Comparison of ENCODE assay signal across 1 cellular context in the genomic region with DNA sequence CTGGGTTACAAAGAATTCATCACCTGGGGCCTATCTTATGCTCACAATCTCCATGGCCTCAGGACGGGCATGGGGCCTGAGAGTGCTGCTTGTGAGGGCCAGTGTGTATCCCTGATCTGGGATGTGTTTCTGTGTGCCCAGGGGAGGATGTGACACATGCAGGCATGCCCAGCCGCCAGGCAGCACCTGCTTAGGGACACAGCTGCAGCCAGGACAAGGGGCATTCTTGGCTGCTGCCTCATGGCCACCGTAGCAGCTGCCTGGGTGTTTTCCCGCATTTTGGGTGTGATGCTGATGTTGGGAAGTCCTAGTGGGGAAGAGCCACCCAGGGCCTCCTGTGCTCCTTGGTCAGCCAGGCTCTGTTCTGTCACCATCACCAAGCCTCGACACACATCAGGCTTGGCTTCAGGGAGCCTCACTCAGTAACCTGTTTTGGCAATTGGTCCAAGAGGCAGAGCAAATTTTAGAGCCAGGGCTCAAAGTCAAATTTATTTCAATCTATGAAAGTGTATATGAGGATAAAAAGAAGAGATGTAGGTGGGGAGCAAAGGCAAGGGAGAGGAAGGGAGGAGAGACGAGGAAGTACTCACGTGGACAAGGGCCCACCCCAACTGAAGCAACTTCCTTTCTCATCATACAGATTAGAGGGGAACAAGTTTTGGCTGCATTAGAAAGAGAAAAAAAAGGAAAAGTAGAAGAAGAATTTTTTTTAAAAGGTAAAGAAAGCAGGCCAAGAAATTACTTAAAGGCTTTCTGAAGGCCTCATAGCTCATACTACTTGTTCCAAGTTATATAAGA.
TF ChIP-seq lines count a peak whose summit lies in the region.

No MANE protein-coding gene starts in this region.

TF ChIP-seq in HepG2, 621 proteins besides CTCF, POLR2A, EP300 and RAD21:
- TF ChIP-seq, protein P1, sequence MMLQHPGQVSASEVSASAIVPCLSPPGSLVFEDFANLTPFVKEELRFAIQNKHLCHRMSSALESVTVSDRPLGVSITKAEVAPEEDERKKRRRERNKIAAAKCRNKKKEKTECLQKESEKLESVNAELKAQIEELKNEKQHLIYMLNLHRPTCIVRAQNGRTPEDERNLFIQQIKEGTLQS (CRISPR knock-in tag; IDR thresholded peaks at IDR 0.05): no peak
- no peak for TF ChIP-seq ZNF205 (CRISPR knock-in tag; IDR thresholded peaks at IDR 0.05)
- TF ChIP-seq, protein P2, sequence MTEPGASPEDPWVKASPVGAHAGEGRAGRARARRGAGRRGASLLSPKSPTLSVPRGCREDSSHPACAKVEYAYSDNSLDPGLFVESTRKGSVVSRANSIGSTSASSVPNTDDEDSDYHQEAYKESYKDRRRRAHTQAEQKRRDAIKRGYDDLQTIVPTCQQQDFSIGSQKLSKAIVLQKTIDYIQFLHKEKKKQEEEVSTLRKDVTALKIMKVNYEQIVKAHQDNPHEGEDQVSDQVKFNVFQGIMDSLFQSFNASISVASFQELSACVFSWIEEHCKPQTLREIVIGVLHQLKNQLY (CRISPR knock-in tag; IDR thresholded peaks at IDR 0.05): no peak
- TF ChIP-seq AGO1 (IDR thresholded peaks at IDR 0.05; ENCODE audit: low read depth, low read length, poor library complexity, severe bottlenecking): no peak
- no peak for TF ChIP-seq DZIP1 (CRISPR knock-in tag; IDR thresholded peaks at IDR 0.05)
- no peak for TF ChIP-seq ZFP82 (CRISPR knock-in tag; IDR thresholded peaks at IDR 0.05; ENCODE audit: borderline replicate concordance)
- TF ChIP-seq, protein P3, sequence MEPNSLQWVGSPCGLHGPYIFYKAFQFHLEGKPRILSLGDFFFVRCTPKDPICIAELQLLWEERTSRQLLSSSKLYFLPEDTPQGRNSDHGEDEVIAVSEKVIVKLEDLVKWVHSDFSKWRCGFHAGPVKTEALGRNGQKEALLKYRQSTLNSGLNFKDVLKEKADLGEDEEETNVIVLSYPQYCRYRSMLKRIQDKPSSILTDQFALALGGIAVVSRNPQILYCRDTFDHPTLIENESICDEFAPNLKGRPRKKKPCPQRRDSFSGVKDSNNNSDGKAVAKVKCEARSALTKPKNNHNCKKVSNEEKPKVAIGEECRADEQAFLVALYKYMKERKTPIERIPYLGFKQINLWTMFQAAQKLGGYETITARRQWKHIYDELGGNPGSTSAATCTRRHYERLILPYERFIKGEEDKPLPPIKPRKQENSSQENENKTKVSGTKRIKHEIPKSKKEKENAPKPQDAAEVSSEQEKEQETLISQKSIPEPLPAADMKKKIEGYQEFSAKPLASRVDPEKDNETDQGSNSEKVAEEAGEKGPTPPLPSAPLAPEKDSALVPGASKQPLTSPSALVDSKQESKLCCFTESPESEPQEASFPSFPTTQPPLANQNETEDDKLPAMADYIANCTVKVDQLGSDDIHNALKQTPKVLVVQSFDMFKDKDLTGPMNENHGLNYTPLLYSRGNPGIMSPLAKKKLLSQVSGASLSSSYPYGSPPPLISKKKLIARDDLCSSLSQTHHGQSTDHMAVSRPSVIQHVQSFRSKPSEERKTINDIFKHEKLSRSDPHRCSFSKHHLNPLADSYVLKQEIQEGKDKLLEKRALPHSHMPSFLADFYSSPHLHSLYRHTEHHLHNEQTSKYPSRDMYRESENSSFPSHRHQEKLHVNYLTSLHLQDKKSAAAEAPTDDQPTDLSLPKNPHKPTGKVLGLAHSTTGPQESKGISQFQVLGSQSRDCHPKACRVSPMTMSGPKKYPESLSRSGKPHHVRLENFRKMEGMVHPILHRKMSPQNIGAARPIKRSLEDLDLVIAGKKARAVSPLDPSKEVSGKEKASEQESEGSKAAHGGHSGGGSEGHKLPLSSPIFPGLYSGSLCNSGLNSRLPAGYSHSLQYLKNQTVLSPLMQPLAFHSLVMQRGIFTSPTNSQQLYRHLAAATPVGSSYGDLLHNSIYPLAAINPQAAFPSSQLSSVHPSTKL (CRISPR knock-in tag; IDR thresholded peaks at IDR 0.05): no peak
